In genomic region chr18:31633416-31634330, GRCh38 we compare ENCODE assay signal across 12 cellular contexts. TPM values are rescaled to one million over a fixed set of nuclear protein-coding genes. Genes with fewer than 3 reads are reported as not detected.
DNase-seq lines count a peak whose midpoint lies in the region; ATAC-seq and TF ChIP-seq lines count a peak whose summit lies in the region.
"Had no signal": no experiment of that assay in that cellular context is flagged by ENCODE, and none has a peak within 500 bp of the region (broad histone marks: within the 10 kb centered on the region; RNA-seq: fewer than 3 reads in every experiment).

No MANE protein-coding gene starts in this region.

- peaks cover 0 to 9% of the 10 kb centered on the region in 2 donors for H3K36me3 ChIP-seq in gastrocnemius medialis

- no peak for TF ChIP-seq POLR2A in gastrocnemius medialis (IDR thresholded peaks at IDR 0.05)

- H3K36me3 Mint-ChIP-seq in stimulated activated effector memory CD8-positive, alpha-beta T cell treated with anti-CD3 and anti-CD28 coated beads, Interleukin-12 subunit alpha, Interleukin-12 subunit beta, amount 100 ng/mL, for 72 hours: no peaks in the 10 kb centered on the region

- H3K9me3 Mint-ChIP-seq in stimulated activated effector memory CD8-positive, alpha-beta T cell treated with anti-CD3 and anti-CD28 coated beads, Interleukin-12 subunit alpha, Interleukin-12 subunit beta, amount 100 ng/mL, for 72 hours: no peaks in the 10 kb centered on the region

- in situ Hi-C loops in gastrocnemius medialis (cut with MboI; ENCODE audit: low sequenced_read_pairs in 4 of 4): no loop called here

- no peaks in the 10 kb centered on the region for H3K9me3 ChIP-seq in gastrocnemius medialis
- H3K9me3 ChIP-seq: esophagus muscularis mucosa, Peyer's patch had no signal

- ATAC-seq in GM19328 (IDR thresholded peaks at IDR 0.05; ENCODE audit: unreplicated experiment): peak; percentile 7
- ATAC-seq in HG02623 (IDR thresholded peaks at IDR 0.05; ENCODE audit: unreplicated experiment): peak; percentile 7
- ATAC-seq in HG03442 (IDR thresholded peaks at IDR 0.05; ENCODE audit: unreplicated experiment): peak; percentile 2
- no peak for ATAC-seq in stimulated activated effector memory CD8-positive, alpha-beta T cell treated with anti-CD3 and anti-CD28 coated beads, Interleukin-12 subunit alpha, Interleukin-12 subunit beta, amount 100 ng/mL, for 72 hours
- ATAC-seq in gastrocnemius medialis: no peak

- TF ChIP-seq CTCF in gastrocnemius medialis (IDR thresholded peaks at IDR 0.05 in 4 of 5, conservative IDR thresholded peaks at IDR 0.05 in 1 of 5): no peak

- H3K4me1 Mint-ChIP-seq in stimulated activated effector memory CD8-positive, alpha-beta T cell treated with anti-CD3 and anti-CD28 coated beads, Interleukin-12 subunit alpha, Interleukin-12 subunit beta, amount 100 ng/mL, for 72 hours: peaks cover 15% of the 10 kb centered on the region

- H3K27me3 ChIP-seq in gastrocnemius medialis: no peaks in the 10 kb centered on the region
- H3K27me3 ChIP-seq: esophagus muscularis mucosa, Peyer's patch had no signal

- intact Hi-C loops in gastrocnemius medialis (cut with DNase I; ENCODE audit: low total_unique reads): no loop called here

- no peak overlapping the region for H3K27ac Mint-ChIP-seq in stimulated activated effector memory CD8-positive, alpha-beta T cell treated with anti-CD3 and anti-CD28 coated beads, Interleukin-12 subunit alpha, Interleukin-12 subunit beta, amount 100 ng/mL, for 72 hours

- peak overlapping the region; percentile 11 for H3K4me3 Mint-ChIP-seq in stimulated activated effector memory CD8-positive, alpha-beta T cell treated with anti-CD3 and anti-CD28 coated beads, Interleukin-12 subunit alpha, Interleukin-12 subunit beta, amount 100 ng/mL, for 72 hours

- no peak overlapping the region for H3K4me3 ChIP-seq in gastrocnemius medialis
- H3K4me3 ChIP-seq: esophagus muscularis mucosa, Peyer's patch had no signal

- DNase-seq in stimulated activated effector memory CD8-positive, alpha-beta T cell treated with anti-CD3 and anti-CD28 coated beads, Interleukin-12 subunit alpha, Interleukin-12 subunit beta, amount 100 ng/mL, for 72 hours (ENCODE audit: low spot score in 2 of 2): no peak
- no peak for DNase-seq in activated naive CD4-positive, alpha-beta T cell treated with Interleukin-2 at 50 U/mL for 16 hours
- DNase-seq in NK-92 treated with Interleukin-12 subunit alpha and Interleukin-12 subunit beta, amount 100 ng/mL, for 24 hours (lab: John Stamatoyannopoulos, UW): no peak
- DNase-seq in gastrocnemius medialis: no peak
- DNase-seq: activated T-cell treated with anti-CD3 and anti-CD28 coated beads, Interleukin-2, amount 50 U/mL, for 48 hours; NCI-H2081; Peyer's patch had no signal

- H3K4me1 ChIP-seq in gastrocnemius medialis: no peaks in the 10 kb centered on the region
- H3K4me1 ChIP-seq: esophagus muscularis mucosa, Peyer's patch had no signal

- no peak overlapping the region for H3K27ac ChIP-seq in gastrocnemius medialis
- H3K27ac ChIP-seq: esophagus muscularis mucosa, Peyer's patch had no signal

RNA-seq across cellular contexts. Expression of gene TTR, which starts 42.0 kb away (rescaled TPM):
- 1 to 10 TPM in 2 of 4 donors, not detected in 2; 1.4 to 4.4 TPM for total RNA-seq in gastrocnemius medialis
- total RNA-seq: bronchial epithelial cell had no signal

RNA-seq across cellular contexts. Expression of gene B4GALT6, which starts 50.7 kb away (rescaled TPM):
- total RNA-seq in gastrocnemius medialis: 1 to 10 TPM in 3 of 4 donors, under 1 TPM in 1; 0.85 to 2.9 (median 1.9) TPM

Comparison
In these comparisons a context has a peak if more than half of its experiments do, and no peak if none do; other contexts are left out.
1. ATAC-seq: peak in GM19328 (single experiment), HG02623 (single experiment) and HG03442 (single experiment); none in stimulated activated effector memory CD8-positive, alpha-beta T cell treated with anti-CD3 and anti-CD28 coated beads, Interleukin-12 subunit alpha, Interleukin-12 subunit beta, amount 100 ng/mL, for 72 hours (single experiment) and gastrocnemius medialis (0 of 2).